In the genomic region with DNA sequence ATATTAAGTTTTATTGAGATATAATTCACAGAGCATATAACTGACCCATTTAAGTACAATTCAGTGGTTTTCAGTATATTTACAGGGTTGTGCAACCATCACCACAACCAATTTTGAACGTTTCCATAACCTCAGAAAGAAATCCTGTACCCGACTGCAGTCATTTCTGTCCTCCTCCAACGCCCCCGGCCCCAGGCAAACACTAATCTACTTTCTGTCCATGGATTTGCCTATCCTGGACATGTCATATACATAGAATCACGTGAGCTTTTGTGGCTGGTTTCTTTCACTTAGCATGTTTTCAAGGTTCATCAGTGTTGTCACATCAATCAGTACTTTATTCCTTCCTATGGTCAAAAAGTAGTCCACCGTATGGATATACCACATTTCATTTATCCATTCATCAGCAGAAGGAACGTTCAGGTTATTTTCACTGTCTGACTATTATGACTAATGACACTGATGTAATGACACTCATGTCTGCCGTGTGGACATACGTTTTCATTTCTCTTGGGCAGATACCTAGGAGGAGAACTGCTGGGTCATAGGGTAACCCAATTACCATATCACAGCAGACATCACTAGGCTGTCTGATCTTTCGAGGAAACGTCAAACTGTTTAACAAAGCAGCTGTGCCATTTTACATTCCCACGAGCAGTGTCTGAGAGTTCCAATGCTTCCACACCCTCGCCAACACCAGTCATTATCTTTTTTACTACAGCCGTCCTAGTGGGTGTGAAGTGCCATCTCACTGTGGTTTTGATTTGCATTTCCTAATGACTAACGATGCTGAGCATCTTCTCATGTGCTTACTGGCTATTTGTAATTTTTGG, we compare ENCODE assay signal across 11 cellular contexts. TPM values are rescaled to one million over a fixed set of nuclear protein-coding genes. Genes with fewer than 3 reads are reported as not detected.
A peak's percentile ranks its signal among the peaks of the same experiment; 100 is the strongest.
DNase-seq lines count a peak whose midpoint lies in the region; ATAC-seq lines count a peak whose summit lies in the region.
"Had no signal": no experiment of that assay in that cellular context is flagged by ENCODE, and none has a peak within 500 bp of the region (broad histone marks: within the 10 kb centered on the region; RNA-seq: fewer than 3 reads in every experiment).

No MANE protein-coding gene starts in this region.

- intact Hi-C loops in left cardiac atrium (cut with DNase I), result no loop called here

- H3K4me1 Mint-ChIP-seq in T-cell, result peaks cover 7 to 22% (median 13%) of the 10 kb centered on the region in 3 donors
- peaks cover 27% of the 10 kb centered on the region for H3K4me1 Mint-ChIP-seq in central memory CD8-positive, alpha-beta T cell

- H3K27ac Mint-ChIP-seq in T-cell, result peak overlapping the region; percentile 37 to 68
- peak overlapping the region; percentile 46 for H3K27ac Mint-ChIP-seq in central memory CD8-positive, alpha-beta T cell (ENCODE audit: low read depth)

- no peaks in the 10 kb centered on the region for H3K27me3 Mint-ChIP-seq in T-cell
- H3K27me3 Mint-ChIP-seq in central memory CD8-positive, alpha-beta T cell, result no peaks in the 10 kb centered on the region

- no peaks in the 10 kb centered on the region for H3K9me3 Mint-ChIP-seq in T-cell
- H3K9me3 Mint-ChIP-seq in central memory CD8-positive, alpha-beta T cell, result no peaks in the 10 kb centered on the region

- peak; percentile 59 for DNase-seq in activated T-cell treated with anti-CD3 and anti-CD28 coated beads for 48 hours (ENCODE audit: low read depth)
- DNase-seq in activated T-cell treated with anti-CD3 and anti-CD28 coated beads, Interleukin-2, amount 50 U/mL, for 1 hour, result no peak
- DNase-seq in T-cell, result no peak
- DNase-seq in central memory CD8-positive, alpha-beta T cell (ENCODE audit: low spot score in 2 of 2), result no peak
- DNase-seq in stimulated activated CD8-positive, alpha-beta memory T cell treated with anti-CD3 and anti-CD28 coated beads, Interleukin-2, amount 100 ng/mL, for 48 hours (ENCODE audit: low read depth in 2 of 2), result peak; percentile 46 to 54
- DNase-seq in NCI-H510A treated with DMSO at 0.1 percent for 48 hours (lab: John Stamatoyannopoulos, UW), result no peak
- DNase-seq in DMS53 (lab: John Stamatoyannopoulos, UW), result no peak
- DNase-seq in left cardiac atrium, result no peak
- DNase-seq: activated CD4-positive, CD25-positive, alpha-beta regulatory T cell; NCI-H187; psoas muscle had no signal

- POLR2A ChIA-PET in T-cell (lab: Charles Lee), result no interaction called here

- peaks cover 13% of the 10 kb centered on the region for H3K36me3 Mint-ChIP-seq in T-cell
- peaks cover 16% of the 10 kb centered on the region for H3K36me3 Mint-ChIP-seq in central memory CD8-positive, alpha-beta T cell (ENCODE audit: insufficient read depth)

- ATAC-seq in T-cell (replicated peaks in 1 of 4), result peak in 2 of 4 experiments; percentile 29 to 35
- peak; percentile 66 for ATAC-seq in central memory CD8-positive, alpha-beta T cell (replicated peaks; ENCODE audit: extremely low read depth, poor library complexity, severe bottlenecking)
- ATAC-seq in left cardiac atrium, result no peak

- CTCF ChIA-PET in T-cell (lab: Charles Lee), result no interaction called here

- H3K4me3 Mint-ChIP-seq in T-cell, result no peak overlapping the region
- H3K4me3 Mint-ChIP-seq in central memory CD8-positive, alpha-beta T cell, result no peak overlapping the region

RNA-seq across cellular contexts. Expression of a gene that starts 30.8 kb away (rescaled TPM):
- total RNA-seq in T-cell, result 10 to 100 TPM; 27.4 to 45.7 (median 40.6) TPM
- 10 to 100 TPM; 54.7 to 64.2 TPM for total RNA-seq in left cardiac atrium

RNA-seq across cellular contexts. Expression of a gene that starts 30.9 kb away (rescaled TPM):
- 10 to 100 TPM in 3 of 5 donors, 1 to 10 TPM in 2; 5.7 to 11.5 (median 10.0) TPM for total RNA-seq in T-cell
- 1 to 10 TPM; 4.4 to 7.2 TPM for total RNA-seq in left cardiac atrium

Comparison
In these comparisons a context has a peak if more than half of its experiments do, and no peak if none do; other contexts are left out.
1. DNase-seq: peak in activated T-cell treated with anti-CD3 and anti-CD28 coated beads for 48 hours (single experiment) and stimulated activated CD8-positive, alpha-beta memory T cell treated with anti-CD3 and anti-CD28 coated beads, Interleukin-2, amount 100 ng/mL, for 48 hours (2 of 2); none in activated T-cell treated with anti-CD3 and anti-CD28 coated beads, Interleukin-2, amount 50 U/mL, for 1 hour (single experiment), T-cell (0 of 34), central memory CD8-positive, alpha-beta T cell (0 of 2), NCI-H510A treated with DMSO at 0.1 percent for 48 hours (single experiment), DMS53 (single experiment) and left cardiac atrium (single experiment).